4 cellular contexts compared by ENCODE assay signal in genomic region chr15:72888211-72888610, GRCh38.
"Had no signal": no experiment of that assay in that cellular context is flagged by ENCODE, and none has a peak within 500 bp of the region (broad histone marks: within the 10 kb centered on the region; RNA-seq: fewer than 3 reads in every experiment).

No MANE protein-coding gene starts in this region.

- H3K27ac Mint-ChIP-seq: GM23338, H9 had no signal

- H3K4me3 Mint-ChIP-seq: GM23338, H9 had no signal

- H3K9me3 Mint-ChIP-seq: GM23338, H9 had no signal

- H3K4me3 ChIP-seq: GM23338, K562 had no signal

- H3K4me1 Mint-ChIP-seq: GM23338, H9 had no signal

- DNase-seq: H9, IMR-90 had no signal
